1 cellular context compared by ENCODE assay signal in the genomic region with DNA sequence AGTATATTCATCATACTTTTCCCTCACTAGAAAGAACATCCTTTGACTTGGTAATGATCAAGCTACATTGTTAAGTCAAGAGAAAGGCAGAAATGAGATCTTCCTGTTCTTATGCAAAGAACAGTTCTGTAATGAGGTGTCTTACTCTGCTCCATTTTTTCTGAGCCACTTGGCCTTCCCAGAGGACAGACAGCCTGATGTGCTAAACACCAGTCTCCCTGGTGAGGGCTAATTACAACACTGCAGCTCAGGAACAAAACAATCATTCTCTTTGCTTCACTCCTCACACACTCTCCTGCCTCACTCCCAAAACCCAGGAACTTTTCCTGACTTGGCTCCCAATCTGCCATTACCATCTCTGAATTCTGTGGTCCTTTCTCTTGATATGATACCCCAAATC.
TF ChIP-seq lines count a peak whose summit lies in the region.

No MANE protein-coding gene starts in this region.

TF ChIP-seq in GM23338, 12 proteins besides CTCF, POLR2A, EP300 and RAD21 (continued from another document):
- TF ChIP-seq, protein P1, sequence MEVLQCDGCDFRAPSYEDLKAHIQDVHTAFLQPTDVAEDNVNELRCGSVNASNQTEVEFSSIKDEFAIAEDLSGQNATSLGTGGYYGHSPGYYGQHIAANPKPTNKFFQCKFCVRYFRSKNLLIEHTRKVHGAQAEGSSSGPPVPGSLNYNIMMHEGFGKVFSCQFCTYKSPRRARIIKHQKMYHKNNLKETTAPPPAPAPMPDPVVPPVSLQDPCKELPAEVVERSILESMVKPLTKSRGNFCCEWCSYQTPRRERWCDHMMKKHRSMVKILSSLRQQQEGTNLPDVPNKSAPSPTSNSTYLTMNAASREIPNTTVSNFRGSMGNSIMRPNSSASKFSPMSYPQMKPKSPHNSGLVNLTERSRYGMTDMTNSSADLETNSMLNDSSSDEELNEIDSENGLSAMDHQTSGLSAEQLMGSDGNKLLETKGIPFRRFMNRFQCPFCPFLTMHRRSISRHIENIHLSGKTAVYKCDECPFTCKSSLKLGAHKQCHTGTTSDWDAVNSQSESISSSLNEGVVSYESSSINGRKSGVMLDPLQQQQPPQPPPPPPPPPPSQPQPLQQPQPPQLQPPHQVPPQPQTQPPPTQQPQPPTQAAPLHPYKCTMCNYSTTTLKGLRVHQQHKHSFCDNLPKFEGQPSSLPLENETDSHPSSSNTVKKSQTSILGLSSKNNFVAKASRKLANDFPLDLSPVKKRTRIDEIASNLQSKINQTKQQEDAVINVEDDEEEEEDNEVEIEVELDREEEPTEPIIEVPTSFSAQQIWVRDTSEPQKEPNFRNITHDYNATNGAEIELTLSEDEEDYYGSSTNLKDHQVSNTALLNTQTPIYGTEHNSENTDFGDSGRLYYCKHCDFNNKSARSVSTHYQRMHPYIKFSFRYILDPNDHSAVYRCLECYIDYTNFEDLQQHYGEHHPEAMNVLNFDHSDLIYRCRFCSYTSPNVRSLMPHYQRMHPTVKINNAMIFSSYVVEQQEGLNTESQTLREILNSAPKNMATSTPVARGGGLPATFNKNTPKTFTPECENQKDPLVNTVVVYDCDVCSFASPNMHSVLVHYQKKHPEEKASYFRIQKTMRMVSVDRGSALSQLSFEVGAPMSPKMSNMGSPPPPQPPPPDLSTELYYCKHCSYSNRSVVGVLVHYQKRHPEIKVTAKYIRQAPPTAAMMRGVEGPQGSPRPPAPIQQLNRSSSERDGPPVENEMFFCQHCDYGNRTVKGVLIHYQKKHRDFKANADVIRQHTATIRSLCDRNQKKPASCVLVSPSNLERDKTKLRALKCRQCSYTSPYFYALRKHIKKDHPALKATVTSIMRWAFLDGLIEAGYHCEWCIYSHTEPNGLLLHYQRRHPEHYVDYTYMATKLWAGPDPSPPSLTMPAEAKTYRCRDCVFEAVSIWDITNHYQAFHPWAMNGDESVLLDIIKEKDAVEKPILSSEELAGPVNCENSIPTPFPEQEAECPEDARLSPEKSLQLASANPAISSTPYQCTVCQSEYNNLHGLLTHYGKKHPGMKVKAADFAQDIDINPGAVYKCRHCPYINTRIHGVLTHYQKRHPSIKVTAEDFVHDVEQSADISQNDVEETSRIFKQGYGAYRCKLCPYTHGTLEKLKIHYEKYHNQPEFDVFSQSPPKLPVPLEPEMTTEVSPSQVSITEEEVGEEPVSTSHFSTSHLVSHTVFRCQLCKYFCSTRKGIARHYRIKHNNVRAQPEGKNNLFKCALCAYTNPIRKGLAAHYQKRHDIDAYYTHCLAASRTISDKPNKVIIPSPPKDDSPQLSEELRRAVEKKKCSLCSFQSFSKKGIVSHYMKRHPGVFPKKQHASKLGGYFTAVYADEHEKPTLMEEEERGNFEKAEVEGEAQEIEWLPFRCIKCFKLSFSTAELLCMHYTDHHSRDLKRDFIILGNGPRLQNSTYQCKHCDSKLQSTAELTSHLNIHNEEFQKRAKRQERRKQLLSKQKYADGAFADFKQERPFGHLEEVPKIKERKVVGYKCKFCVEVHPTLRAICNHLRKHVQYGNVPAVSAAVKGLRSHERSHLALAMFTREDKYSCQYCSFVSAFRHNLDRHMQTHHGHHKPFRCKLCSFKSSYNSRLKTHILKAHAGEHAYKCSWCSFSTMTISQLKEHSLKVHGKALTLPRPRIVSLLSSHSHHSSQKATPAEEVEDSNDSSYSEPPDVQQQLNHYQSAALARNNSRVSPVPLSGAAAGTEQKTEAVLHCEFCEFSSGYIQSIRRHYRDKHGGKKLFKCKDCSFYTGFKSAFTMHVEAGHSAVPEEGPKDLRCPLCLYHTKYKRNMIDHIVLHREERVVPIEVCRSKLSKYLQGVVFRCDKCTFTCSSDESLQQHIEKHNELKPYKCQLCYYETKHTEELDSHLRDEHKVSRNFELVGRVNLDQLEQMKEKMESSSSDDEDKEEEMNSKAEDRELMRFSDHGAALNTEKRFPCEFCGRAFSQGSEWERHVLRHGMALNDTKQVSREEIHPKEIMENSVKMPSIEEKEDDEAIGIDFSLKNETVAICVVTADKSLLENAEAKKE (CRISPR knock-in tag; IDR thresholded peaks at IDR 0.05): 0 out of 2 replicates have a peak, but pooled peaks have one; percentile 16
- TF ChIP-seq ZNF331 (CRISPR knock-in tag; IDR thresholded peaks at IDR 0.05; ENCODE audit: low read depth): no peak
